Comparison of ENCODE assay signal across 27 cellular contexts in genomic region chr7:27804139-27804538, GRCh38.
DNase-seq lines count a peak whose midpoint lies in the region; ATAC-seq and TF ChIP-seq lines count a peak whose summit lies in the region.
"Had no signal": no experiment of that assay in that cellular context is flagged by ENCODE, and none has a peak within 500 bp of the region (broad histone marks: within the 10 kb centered on the region; RNA-seq: fewer than 3 reads in every experiment).

No MANE protein-coding gene starts in this region.

- no peaks in the 10 kb centered on the region for H3K27me3 Mint-ChIP-seq in naive thymus-derived CD4-positive, alpha-beta T cell
- H3K27me3 Mint-ChIP-seq: CD8-positive, alpha-beta memory T cell had no signal

- no peak overlapping the region for H3K4me3 Mint-ChIP-seq in naive thymus-derived CD4-positive, alpha-beta T cell
- H3K4me3 Mint-ChIP-seq: CD8-positive, alpha-beta memory T cell; GM23338 had no signal

- no peaks in the 10 kb centered on the region for H3K9me3 Mint-ChIP-seq in naive thymus-derived CD4-positive, alpha-beta T cell
- H3K9me3 Mint-ChIP-seq: CD8-positive, alpha-beta memory T cell; GM23338 had no signal

- H3K27ac ChIP-seq in neutrophil, result peak overlapping the region; percentile 3
- no peak overlapping the region for H3K27ac ChIP-seq in naive thymus-derived CD4-positive, alpha-beta T cell (ENCODE audit: low read depth, low read length)
- H3K27ac ChIP-seq: 22Rv1; BLaER1 treated with 17β-estradiol and CSF1 and Interleukin-3, amounts not matched to agents 10 nM and 100 nM; HL-60; Peyer's patch; SJCRH30 had no signal

- H3K4me1 Mint-ChIP-seq in naive thymus-derived CD4-positive, alpha-beta T cell, result peaks cover 0 to 23% (median 3%) of the 10 kb centered on the region in 7 donors

- H3K4me1 ChIP-seq in neutrophil (ENCODE audit: control insufficient read depth in 1 of 2, insufficient read depth in 1 of 2, low read depth in 1 of 2, low read length in 1 of 2), result no peaks in the 10 kb centered on the region
- H3K4me1 ChIP-seq in naive thymus-derived CD4-positive, alpha-beta T cell (ENCODE audit: control insufficient read depth in 2 of 2, insufficient read depth in 2 of 2, low read length in 2 of 2), result no peaks in the 10 kb centered on the region
- H3K4me1 ChIP-seq: Peyer's patch, SJCRH30 had no signal

- intact Hi-C loops in naive thymus-derived CD4-positive, alpha-beta T cell (cut with micrococcal nuclease), result no loop called here

- no peak for TF ChIP-seq CTCF in AG10803 (conservative IDR thresholded peaks at IDR 0.05; ENCODE audit: low read length)
- no peak for TF ChIP-seq CTCF in fibroblast of mammary gland (conservative IDR thresholded peaks at IDR 0.05; ENCODE audit: control insufficient read depth, insufficient read depth, low read depth, low read length)
- TF ChIP-seq CTCF in neutrophil (IDR thresholded peaks at IDR 0.05), result no peak

- CTCF ChIA-PET in naive thymus-derived CD4-positive, alpha-beta T cell (lab: Charles Lee), result no interaction called here

- no peak for ATAC-seq in naive thymus-derived CD4-positive, alpha-beta T cell
- no peak for ATAC-seq in GM21526 (IDR thresholded peaks at IDR 0.05; ENCODE audit: low FRiP score, unreplicated experiment)
- ATAC-seq: GM23338 had no signal

- H3K36me3 ChIP-seq in neutrophil, result peaks cover 52% of the 10 kb centered on the region
- H3K36me3 ChIP-seq in naive thymus-derived CD4-positive, alpha-beta T cell (ENCODE audit: control insufficient read depth in 2 of 3, insufficient read depth in 3 of 3, low read length in 3 of 3), result peaks cover 2 to 27% (median 8%) of the 10 kb centered on the region in 3 experiments
- H3K36me3 ChIP-seq: HAP-1 had no signal

- H3K36me3 Mint-ChIP-seq in naive thymus-derived CD4-positive, alpha-beta T cell, result peaks cover 6 to 45% (median 16%) of the 10 kb centered on the region in 5 donors

- POLR2A ChIA-PET in naive thymus-derived CD4-positive, alpha-beta T cell (lab: Charles Lee), result no interaction called here

- H3K4me3 ChIP-seq in AG10803 (ENCODE audit: low read length) (no peak overlapping the region), fibroblast of mammary gland (ENCODE audit: control insufficient read depth, low read depth, low read length) (no peak overlapping the region), neutrophil (ENCODE audit: low read depth in 1 of 2, low read length in 1 of 2) (no peak overlapping the region)
- H3K4me3 ChIP-seq in naive thymus-derived CD4-positive, alpha-beta T cell (ENCODE audit: low read length), result no peak overlapping the region
- H3K4me3 ChIP-seq: BLaER1 treated with 17β-estradiol and CSF1 and Interleukin-3, amounts not matched to agents 10 nM and 100 nM; GM23338; HAP-1; Peyer's patch; SJCRH30 had no signal

- H3K27me3 ChIP-seq in neutrophil, result no peaks in the 10 kb centered on the region
- no peaks in the 10 kb centered on the region for H3K27me3 ChIP-seq in naive thymus-derived CD4-positive, alpha-beta T cell (ENCODE audit: control insufficient read depth in 2 of 2, insufficient read depth in 2 of 2, low read length in 2 of 2)
- H3K27me3 ChIP-seq: BLaER1 treated with 17β-estradiol and CSF1 and Interleukin-3, amounts not matched to agents 10 nM and 100 nM; Peyer's patch; SJCRH30 had no signal

- no peak overlapping the region for H3K27ac Mint-ChIP-seq in naive thymus-derived CD4-positive, alpha-beta T cell
- H3K27ac Mint-ChIP-seq: GM23338 had no signal

- DNase-seq in AG10803 (ENCODE audit: low read depth) (peak; percentile 11), LHCN-M2 (ENCODE audit: low read depth) (peak; percentile 4), fibroblast of mammary gland (ENCODE audit: low read depth) (peak; percentile 55), DMS53 treated with DMSO at 0.1 percent for 48 hours (lab: John Stamatoyannopoulos, UW; ENCODE audit: unreplicated experiment) (no peak)
- no peak for DNase-seq in naive thymus-derived CD4-positive, alpha-beta T cell
- no peak for DNase-seq in stimulated activated naive CD4-positive, alpha-beta T cell treated with Interleukin-2 at 50 U/mL for 16 hours (lab: John Stamatoyannopoulos, UW)
- DNase-seq: ACHN; CD8-positive, alpha-beta memory T cell; DMS53; EL; GF-D8; KBM-7; NCI-H1092 treated with DMSO at 0.1 percent for 48 hours; NCI-H1436 treated with DMSO at 0.1 percent for 48 hours; NCI-H2227 treated with DMSO at 0.1 percent for 48 hours; NCI-H510A treated with DMSO at 0.1 percent for 48 hours; NCI-H748 treated with DMSO at 0.1 percent for 48 hours; NK-92 treated with Interleukin-12 subunit alpha and Interleukin-12 subunit beta, amount 100 ng/mL, for 24 hours; Peyer's patch; SJCRH30 had no signal

- H3K9me3 ChIP-seq in neutrophil, result no peaks in the 10 kb centered on the region
- no peaks in the 10 kb centered on the region for H3K9me3 ChIP-seq in naive thymus-derived CD4-positive, alpha-beta T cell (ENCODE audit: control insufficient read depth in 2 of 3, low read length in 3 of 3)
- H3K9me3 ChIP-seq: BLaER1 treated with 17β-estradiol and CSF1 and Interleukin-3, amounts not matched to agents 10 nM and 100 nM; HAP-1; Peyer's patch; SJCRH30 had no signal

Comparison
In these comparisons a context has a peak if more than half of its experiments do, and no peak if none do; other contexts are left out.
1. DNase-seq: peak in AG10803 (single experiment), LHCN-M2 (single experiment) and fibroblast of mammary gland (single experiment); none in DMS53 treated with DMSO at 0.1 percent for 48 hours (single experiment), naive thymus-derived CD4-positive, alpha-beta T cell (0 of 9) and stimulated activated naive CD4-positive, alpha-beta T cell treated with Interleukin-2 at 50 U/mL for 16 hours (single experiment).